2 cellular contexts compared by ENCODE assay signal in genomic region chr9:72509053-72509452, GRCh38.
TF ChIP-seq lines count a peak whose summit lies in the region.

No MANE protein-coding gene starts in this region.

TF ChIP-seq in HepG2, 621 proteins besides CTCF, POLR2A, EP300 and RAD21:
- no peak for TF ChIP-seq HMG20A (CRISPR knock-in tag; IDR thresholded peaks at IDR 0.05; ENCODE audit: borderline replicate concordance)
- TF ChIP-seq CREB1 (IDR thresholded peaks at IDR 0.05) = peak; percentile 23; the same call in 1 of the 2 replicates
- no peak for TF ChIP-seq CREB1 (CRISPR knock-in tag; IDR thresholded peaks at IDR 0.05)

TF ChIP-seq in IMR-90, 13 proteins besides CTCF, POLR2A, EP300 and RAD21:
- TF ChIP-seq BHLHE40 (IDR thresholded peaks at IDR 0.05; ENCODE audit: low read depth, low read length) (no peak), FOS (IDR thresholded peaks at IDR 0.05; ENCODE audit: low read depth, low read length) (peak; percentile 49; the same call in 1 of the 2 replicates), CEBPB (IDR thresholded peaks at IDR 0.05; ENCODE audit: low read depth, low read length) (peak; percentile 53)
